8 cellular contexts compared by ENCODE assay signal in the genomic region with DNA sequence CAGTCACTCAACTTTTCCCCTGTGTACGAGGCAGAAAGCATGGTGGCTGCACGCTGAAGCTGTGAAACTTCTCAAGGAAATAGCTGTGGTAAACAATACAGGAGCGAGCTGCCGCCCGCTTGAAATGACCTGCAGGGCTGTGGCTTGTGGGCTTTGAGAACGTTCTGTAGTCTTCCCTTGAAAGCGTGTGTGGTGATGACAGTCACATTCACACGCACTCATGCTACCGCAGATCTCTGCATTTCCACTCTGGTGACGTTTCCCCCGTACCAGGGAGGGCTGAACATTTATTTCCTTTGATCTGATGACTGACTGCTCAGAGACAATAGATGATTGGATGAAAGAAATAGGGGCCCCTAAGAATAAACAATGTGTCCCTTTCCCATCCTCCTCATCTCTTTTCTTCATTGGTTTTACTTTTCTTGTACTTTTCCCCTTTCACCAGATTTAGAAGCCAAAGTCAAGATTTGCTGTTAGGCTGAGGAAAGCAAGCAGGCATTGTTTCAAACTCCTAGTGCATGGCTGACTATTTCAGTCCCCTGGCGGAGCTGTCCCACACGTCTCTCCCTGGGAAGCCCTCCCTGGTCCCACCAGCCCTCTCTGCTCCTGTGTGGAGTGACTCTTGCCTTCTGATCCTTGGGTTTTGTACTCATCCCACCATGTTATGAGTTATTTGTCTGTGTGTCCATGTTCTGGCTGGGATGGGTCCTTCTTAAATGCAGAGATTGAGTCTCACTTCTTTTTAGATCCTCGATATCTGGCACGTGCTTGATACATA. TPM values are rescaled to one million over a fixed set of nuclear protein-coding genes. Genes with fewer than 3 reads are reported as not detected.
DNase-seq lines count a peak whose midpoint lies in the region; ATAC-seq and TF ChIP-seq lines count a peak whose summit lies in the region.

No MANE protein-coding gene starts in this region.

- H3K4me3 ChIP-seq in GM12864 (ENCODE audit: low read depth, low read length) (no peak overlapping the region), neutrophil (ENCODE audit: low read depth in 1 of 2, low read length in 1 of 2) (peak overlapping the region; percentile 55 to 56)

- H3K27ac Mint-ChIP-seq in activated B cell treated with CpG ODN at 0.5 μM for 24 hours (no peak overlapping the region), type B pancreatic cell (no peak overlapping the region)

- intact Hi-C loops in activated B cell treated with CpG ODN at 0.5 μM for 24 hours (cut with micrococcal nuclease) = loop anchor here (2.0 kb wide), 1 partner anchor 13 kb away; no protein-coding TSS in a partner anchor

- H3K36me3 Mint-ChIP-seq in activated B cell treated with CpG ODN at 0.5 μM for 24 hours (ENCODE audit: low read depth) (no peaks in the 10 kb centered on the region), type B pancreatic cell (no peaks in the 10 kb centered on the region)

- POLR2A ChIA-PET in activated B cell treated with CpG ODN at 0.5 μM for 24 hours (lab: Charles Lee) = interaction anchor here (0.7 to 1.6 kb wide), 3 partner anchors 9 to 1076 kb away, joined by 3 to 8 read pairs (median 4); partner anchors contain the start of gene DYNLT1

- H3K9me3 ChIP-seq in neutrophil = no peaks in the 10 kb centered on the region

- H3K4me1 ChIP-seq in neutrophil (ENCODE audit: control insufficient read depth in 1 of 2, insufficient read depth in 1 of 2, low read depth in 1 of 2, low read length in 1 of 2) = peaks cover 84 to 90% of the 10 kb centered on the region in 2 experiments

- peak; percentile 73 for ATAC-seq in HG02885 (IDR thresholded peaks at IDR 0.05; ENCODE audit: poor library complexity, unreplicated experiment)
- ATAC-seq in activated B cell treated with CpG ODN at 0.5 μM for 24 hours (ENCODE audit: low read depth) = no peak

- H3K27ac ChIP-seq in neutrophil = peak overlapping the region; percentile 95

- H3K27me3 Mint-ChIP-seq in activated B cell treated with CpG ODN at 0.5 μM for 24 hours (peaks cover 12% of the 10 kb centered on the region), type B pancreatic cell (no peaks in the 10 kb centered on the region)

- no peaks in the 10 kb centered on the region for H3K9me3 Mint-ChIP-seq in activated B cell treated with CpG ODN at 0.5 μM for 24 hours
- no peaks in the 10 kb centered on the region for H3K9me3 Mint-ChIP-seq in type B pancreatic cell

- H3K27me3 ChIP-seq in neutrophil = no peaks in the 10 kb centered on the region

- CTCF ChIA-PET in activated B cell treated with CpG ODN at 0.5 μM for 24 hours (lab: Charles Lee) = no interaction called here

- DNase-seq in GM12864 (ENCODE audit: low read depth) = peak; percentile 68
- DNase-seq in activated B cell treated with CpG ODN at 0.5 μM for 24 hours = no peak
- DNase-seq in central memory CD4-positive, alpha-beta T cell = peak; percentile 98
- DNase-seq in type B pancreatic cell (ENCODE audit: extremely low spot score, unreplicated experiment) = peak; percentile 42
- DNase-seq in T1000 (lab: John Stamatoyannopoulos, UW) = no peak
- DNase-seq in HuH-7 (ENCODE audit: low spot score) = no peak

- H3K36me3 ChIP-seq in neutrophil = no peaks in the 10 kb centered on the region

- TF ChIP-seq CTCF in GM12864 (IDR thresholded peaks at IDR 0.05; ENCODE audit: low read depth, low read length, missing control alignments) (no peak), activated B cell treated with CpG ODN at 0.5 μM for 24 hours (IDR thresholded peaks at IDR 0.05) (no peak), neutrophil (IDR thresholded peaks at IDR 0.05) (no peak), type B pancreatic cell (conservative IDR thresholded peaks at IDR 0.05) (no peak)

- H3K4me3 Mint-ChIP-seq in activated B cell treated with CpG ODN at 0.5 μM for 24 hours (peak overlapping the region; percentile 36), type B pancreatic cell (no peak overlapping the region)

- H3K4me1 Mint-ChIP-seq in activated B cell treated with CpG ODN at 0.5 μM for 24 hours = peaks cover 35% of the 10 kb centered on the region
- H3K4me1 Mint-ChIP-seq in type B pancreatic cell (ENCODE audit: unreplicated experiment) = peaks cover 15% of the 10 kb centered on the region

RNA-seq across cellular contexts. Expression of gene SYTL3, which starts 3.9 kb away (rescaled TPM):
- total RNA-seq in activated B cell treated with CpG ODN at 0.5 μM for 24 hours (5.8 and 6.0 TPM in 2 replicates), type B pancreatic cell (ENCODE audit: low replicate concordance) (2.2 and 2.8 TPM in 2 replicates)

RNA-seq across cellular contexts. Expression of gene DYNLT1, which starts 9.2 kb away (rescaled TPM):
- total RNA-seq in activated B cell treated with CpG ODN at 0.5 μM for 24 hours (37.7 and 43.9 TPM in 2 replicates), type B pancreatic cell (ENCODE audit: low replicate concordance) (138 and 149 TPM in 2 replicates)

Comparison
In these comparisons a context has a peak if more than half of its experiments do, and no peak if none do; other contexts are left out.
1. DNase-seq: peak in GM12864 (single experiment), central memory CD4-positive, alpha-beta T cell (single experiment) and type B pancreatic cell (single experiment); none in activated B cell treated with CpG ODN at 0.5 μM for 24 hours (single experiment), T1000 (single experiment) and HuH-7 (single experiment).